ENCODE assay signal across 8 cellular contexts in genomic region chr18:51195086-51195601, GRCh38. TPM values are rescaled to one million over a fixed set of nuclear protein-coding genes. Genes with fewer than 3 reads are reported as not detected.
DNase-seq lines count a peak whose midpoint lies in the region; ATAC-seq and TF ChIP-seq lines count a peak whose summit lies in the region.

No MANE protein-coding gene starts in this region.

- peak overlapping the region; percentile 73 to 98 (median 94) for H3K4me3 Mint-ChIP-seq in CD4-positive, alpha-beta memory T cell
- H3K4me3 Mint-ChIP-seq in nephron progenitor cell: peak overlapping the region; percentile 88

- TF ChIP-seq CTCF in LNCaP clone FGC (IDR thresholded peaks at IDR 0.05; ENCODE audit: control insufficient read depth, extremely low read depth, insufficient read depth) (no peak), colonic mucosa (IDR thresholded peaks at IDR 0.05) (no peak), nephron progenitor cell (IDR thresholded peaks at IDR 0.05) (no peak)

- peak overlapping the region; percentile 51 to 94 (median 71) for H3K27ac Mint-ChIP-seq in CD4-positive, alpha-beta memory T cell
- H3K27ac Mint-ChIP-seq in nephron progenitor cell: peak overlapping the region; percentile 99

- ATAC-seq in GM21360 (IDR thresholded peaks at IDR 0.05; ENCODE audit: unreplicated experiment) (no peak), GM18511 (IDR thresholded peaks at IDR 0.05; ENCODE audit: unreplicated experiment) (no peak)

- H3K36me3 ChIP-seq in CD4-positive, alpha-beta memory T cell (ENCODE audit: insufficient read depth, low read length): no peaks in the 10 kb centered on the region
- no peaks in the 10 kb centered on the region for H3K36me3 ChIP-seq in colonic mucosa

- H3K4me3 ChIP-seq in CD4-positive, alpha-beta memory T cell (ENCODE audit: low read length in 2 of 2): peak overlapping the region; percentile 76 to 94
- peak overlapping the region; percentile 90 for H3K4me3 ChIP-seq in LNCaP clone FGC (ENCODE audit: low read depth, low read length)
- peak overlapping the region; percentile 87 for H3K4me3 ChIP-seq in colonic mucosa

- no peaks in the 10 kb centered on the region for H3K27me3 ChIP-seq in CD4-positive, alpha-beta memory T cell (ENCODE audit: insufficient read depth, low read length)
- H3K27me3 ChIP-seq in colonic mucosa: no peaks in the 10 kb centered on the region

- intact Hi-C loops in CD4-positive, alpha-beta memory T cell (cut with micrococcal nuclease): loop anchor here (2.0 to 10.0 kb wide), 4 partner anchors 24 to 1700 kb away; partner anchors contain the start of genes ACAA2, CXXC1 and RPL17
- intact Hi-C loops in colonic mucosa (cut with DNase I): no loop called here

- H3K9me3 ChIP-seq in CD4-positive, alpha-beta memory T cell (ENCODE audit: control insufficient read depth in 1 of 2, low read length in 2 of 2): no peaks in the 10 kb centered on the region
- H3K9me3 ChIP-seq in colonic mucosa: no peaks in the 10 kb centered on the region

- no peaks in the 10 kb centered on the region for H3K27me3 Mint-ChIP-seq in CD4-positive, alpha-beta memory T cell
- H3K27me3 Mint-ChIP-seq in nephron progenitor cell (ENCODE audit: low read depth, poor library complexity): no peaks in the 10 kb centered on the region

- CTCF ChIA-PET in CD4-positive, alpha-beta memory T cell (lab: Charles Lee; ENCODE audit: partially characterized antibody): interaction anchor here (0.7 to 4.3 kb wide), 6 partner anchors 9 to 84 kb away, joined by 3 to 30 read pairs (median 8); no protein-coding TSS in a partner anchor

- peaks cover 51% of the 10 kb centered on the region for H3K4me1 ChIP-seq in CD4-positive, alpha-beta memory T cell (ENCODE audit: insufficient read depth, low read length)
- H3K4me1 ChIP-seq in colonic mucosa: peaks cover 6% of the 10 kb centered on the region

- H3K9me3 Mint-ChIP-seq in CD4-positive, alpha-beta memory T cell: no peaks in the 10 kb centered on the region
- H3K9me3 Mint-ChIP-seq in nephron progenitor cell: peaks cover 7% of the 10 kb centered on the region

- peak overlapping the region; percentile 77 for H3K27ac ChIP-seq in CD4-positive, alpha-beta memory T cell (ENCODE audit: low read depth, low read length)
- H3K27ac ChIP-seq in colonic mucosa: peak overlapping the region; percentile 88

- H3K9ac ChIP-seq in colonic mucosa (ENCODE audit: low read depth in 2 of 2, low read length in 2 of 2): peak overlapping the region in 1 of 2 donors; percentile 97

- H3K36me3 Mint-ChIP-seq in CD4-positive, alpha-beta memory T cell: peaks cover 0 to 14% of the 10 kb centered on the region in 2 donors
- peaks cover 20% of the 10 kb centered on the region for H3K36me3 Mint-ChIP-seq in nephron progenitor cell (ENCODE audit: low read depth)

- POLR2A ChIA-PET in CD4-positive, alpha-beta memory T cell (lab: Charles Lee; ENCODE audit: partially characterized antibody): interaction anchor here (0.8 to 4.7 kb wide), 7 partner anchors 8 to 316 kb away, joined by 3 to 106 read pairs (median 23); partner anchors contain the start of genes ELAC1, ME2 and SMAD4

- DNase-seq in CD4-positive, alpha-beta memory T cell: peak in 2 of 5 donors; percentile 24 to 32
- DNase-seq in LNCaP clone FGC (ENCODE audit: low read depth): no peak
- no peak for DNase-seq in colonic mucosa
- DNase-seq in nephron progenitor cell: no peak
- no peak for DNase-seq in 8988T
- no peak for DNase-seq in stimulated activated naive CD4-positive, alpha-beta T cell (lab: John Stamatoyannopoulos, UW)

- peaks cover 42 to 66% (median 52%) of the 10 kb centered on the region in 4 donors for H3K4me1 Mint-ChIP-seq in CD4-positive, alpha-beta memory T cell
- peaks cover 48% of the 10 kb centered on the region for H3K4me1 Mint-ChIP-seq in nephron progenitor cell

RNA-seq across cellular contexts. Expression of gene MEX3C, which starts 2.3 kb away (rescaled TPM):
- 10 to 100 TPM; 60.9 to 64.8 TPM for total RNA-seq in CD4-positive, alpha-beta memory T cell
- 10 to 100 TPM in 1 of 2 donors, 1 to 10 TPM in 1; 3.5 to 10.5 TPM for polyA plus RNA-seq in CD4-positive, alpha-beta memory T cell
- 10 to 100 TPM; 21.3 to 36.7 TPM for total RNA-seq in colonic mucosa
